Comparison of ENCODE assay signal across 8 cellular contexts in genomic region chr19:12681074-12681987, GRCh38. TPM values are rescaled to one million over a fixed set of nuclear protein-coding genes. Genes with fewer than 3 reads are reported as not detected.
A peak's percentile ranks its signal among the peaks of the same experiment; 100 is the strongest.
DNase-seq lines count a peak whose midpoint lies in the region; ATAC-seq and TF ChIP-seq lines count a peak whose summit lies in the region.

Gene DHPS, minus strand, starts transcription at chr19:12681880. Its CDS starts 114 bp downstream, at chr19:12681766.

- no peaks in the 10 kb centered on the region for H3K9me3 ChIP-seq in mucosa of descending colon

- no peaks in the 10 kb centered on the region for H3K36me3 ChIP-seq in mucosa of descending colon (ENCODE audit: low read depth)

- intact Hi-C loops in mucosa of descending colon (cut with DNase I, micrococcal nuclease) = no loop called here

- no peaks in the 10 kb centered on the region for H3K27me3 Mint-ChIP-seq in IgD-negative memory B cell

- H3K4me1 ChIP-seq in mucosa of descending colon (ENCODE audit: low read depth) = peaks cover 12% of the 10 kb centered on the region

- DNase-seq in DMS 273 (lab: John Stamatoyannopoulos, UW; ENCODE audit: unreplicated experiment) (peak; percentile 99), OCI-M2 (lab: John Stamatoyannopoulos, UW; ENCODE audit: unreplicated experiment) (peak; percentile 99), activated T-cell treated with anti-CD3 and anti-CD28 coated beads for 4 hours (peak; percentile 82), epithelial cell of prostate (ENCODE audit: low read depth, low spot score) (peak; percentile 90), mucosa of descending colon (peak; percentile 88 to 97 (median 93))
- DNase-seq in stimulated activated CD8-positive, alpha-beta memory T cell treated with anti-CD3 and anti-CD28 coated beads, Interleukin-4, amount 100 ng/mL, for 24 hours (ENCODE audit: low read depth) = peak; percentile 79

- ATAC-seq in GM21528 (IDR thresholded peaks at IDR 0.05; ENCODE audit: low FRiP score, unreplicated experiment) (peak; percentile 56), mucosa of descending colon (peak; percentile 94)

- no peak for TF ChIP-seq CTCF in mucosa of descending colon (IDR thresholded peaks at IDR 0.05)

- H3K27ac ChIP-seq in epithelial cell of prostate = peak within 1 kb of the TSS; percentile 96

- peak within 1 kb of the TSS; percentile 88 to 97 (median 95) for H3K4me3 Mint-ChIP-seq in IgD-negative memory B cell

- peak within 1 kb of the TSS; percentile 90 for H3K4me3 ChIP-seq in mucosa of descending colon

- peak within 1 kb of the TSS; percentile 88 to 98 (median 95) for H3K27ac Mint-ChIP-seq in IgD-negative memory B cell

- H3K36me3 Mint-ChIP-seq in IgD-negative memory B cell = peaks cover 8% of the 10 kb centered on the region

- peaks cover 12 to 18% (median 17%) of the 10 kb centered on the region in 3 donors for H3K4me1 Mint-ChIP-seq in IgD-negative memory B cell

- no peaks in the 10 kb centered on the region for H3K9me3 Mint-ChIP-seq in IgD-negative memory B cell

RNA-seq across cellular contexts. Expression of gene DHPS, which starts in this region (rescaled TPM):
- 111 TPM for polyA plus RNA-seq in IgD-negative memory B cell
- 10 to 100 TPM; 71.4 to 91.4 (median 88.9) TPM for total RNA-seq in mucosa of descending colon

Comparison
In these comparisons a context has a peak if more than half of its experiments do, and no peak if none do; other contexts are left out.
1. Peak in every context shown above with its lines: DNase-seq, ATAC-seq, H3K4me3 ChIP-seq and H3K27ac ChIP-seq.